ENCODE assay signal across 11 cellular contexts in genomic region chr3:41708176-41708575, GRCh38.
"Had no signal": no experiment of that assay in that cellular context is flagged by ENCODE, and none has a peak within 500 bp of the region (broad histone marks: within the 10 kb centered on the region; RNA-seq: fewer than 3 reads in every experiment).

No MANE protein-coding gene starts in this region.

- DNase-seq: GM23248, GOT3, H7, H9, HCEC 1CT, HFFc6 had no signal

- H3K4me1 ChIP-seq: HAP-1 had no signal

- H3K4me3 ChIP-seq: GM23248, GM23338, HAP-1 had no signal

- H3K9ac ChIP-seq: GM23248 had no signal

- ATAC-seq: GM23338, HCT116 had no signal

- H3K36me3 ChIP-seq: HAP-1 had no signal

- H3K9me3 ChIP-seq: HAP-1 had no signal

- H3K27ac ChIP-seq: GM23248 had no signal

- FAIRE-seq: H1, H54 had no signal

- H3K4me2 ChIP-seq: GM23338 had no signal

- H2AFZ ChIP-seq: GM23248, GM23338 had no signal
